ENCODE assay signal across 17 cellular contexts in genomic region chr1:203185061-203185461, GRCh38. TPM values are rescaled to one million over a fixed set of nuclear protein-coding genes. Genes with fewer than 3 reads are reported as not detected.
DNase-seq lines count a peak whose midpoint lies in the region; ATAC-seq and TF ChIP-seq lines count a peak whose summit lies in the region.
"Had no signal": no experiment of that assay in that cellular context is flagged by ENCODE, and none has a peak within 500 bp of the region (broad histone marks: within the 10 kb centered on the region; RNA-seq: fewer than 3 reads in every experiment).

No MANE protein-coding gene starts in this region.

- H3K27me3 ChIP-seq in Caco-2 (replicated peaks; ENCODE audit: control insufficient read depth, insufficient read depth, low read length) (no peaks in the 10 kb centered on the region), WERI-Rb-1 (ENCODE audit: insufficient read depth, low read depth, severe bottlenecking) (no peaks in the 10 kb centered on the region), layer of hippocampus (ENCODE audit: control insufficient read depth, insufficient read depth, low read length) (no peaks in the 10 kb centered on the region)

- POLR2A ChIA-PET in Caco-2 (lab: Charles Lee) = no interaction called here

- peak overlapping the region; percentile 76 for H3K4me3 Mint-ChIP-seq in Caco-2 (ENCODE audit: unreplicated experiment)
- H3K4me3 Mint-ChIP-seq: B cell; CD8-positive, alpha-beta memory T cell; HFFc6 had no signal

- H3K27ac Mint-ChIP-seq in Caco-2 (ENCODE audit: unreplicated experiment) = peak overlapping the region; percentile 86
- H3K27ac Mint-ChIP-seq: B cell; CD8-positive, alpha-beta memory T cell; HFFc6 had no signal

- ATAC-seq in GM21360 (IDR thresholded peaks at IDR 0.05; ENCODE audit: unreplicated experiment) = no peak

- peaks cover 65% of the 10 kb centered on the region for H3K36me3 Mint-ChIP-seq in Caco-2 (ENCODE audit: insufficient read depth, unreplicated experiment)
- H3K36me3 Mint-ChIP-seq: CD8-positive, alpha-beta memory T cell had no signal

- peaks cover 60% of the 10 kb centered on the region for H3K4me1 Mint-ChIP-seq in Caco-2 (ENCODE audit: low read depth, unreplicated experiment)
- H3K4me1 Mint-ChIP-seq: B cell; CD8-positive, alpha-beta memory T cell had no signal

- no peaks in the 10 kb centered on the region for H3K27me3 Mint-ChIP-seq in Caco-2 (ENCODE audit: insufficient read depth, unreplicated experiment)

- H3K9me3 ChIP-seq in Caco-2 = peaks cover 5% of the 10 kb centered on the region; the same call in 1 of the 2 replicates
- peaks cover 10% of the 10 kb centered on the region for H3K9me3 ChIP-seq in WERI-Rb-1 (ENCODE audit: severe bottlenecking)

- no peaks in the 10 kb centered on the region for H3K36me3 ChIP-seq in Caco-2 (ENCODE audit: control insufficient read depth, insufficient read depth, low read length)
- peaks cover 7% of the 10 kb centered on the region for H3K36me3 ChIP-seq in WERI-Rb-1

- H3K4me1 ChIP-seq in Caco-2 = peaks cover 65% of the 10 kb centered on the region

- no TSS peak for BruUV-seq in Caco-2 (replicated peaks; lab: Mats Ljungman, UMichigan)

- no peak for TF ChIP-seq CTCF in Caco-2 (IDR thresholded peaks at IDR 0.05; ENCODE audit: insufficient read depth in 1 of 2, low read depth in 1 of 2, low read length in 1 of 2, severe bottlenecking in 1 of 2, unreplicated experiment in 1 of 2)
- TF ChIP-seq CTCF in WERI-Rb-1 (IDR thresholded peaks at IDR 0.05; ENCODE audit: low read depth, low read length) = 0 out of 2 replicates have a peak, but pooled peaks have one; percentile 1

- CTCF ChIA-PET in Caco-2 (lab: Charles Lee) = no interaction called here

- intact Hi-C loops in Caco-2 (cut with micrococcal nuclease; ENCODE audit: unreplicated experiment) = no loop called here

- peak overlapping the region; percentile 92 for H3K27ac ChIP-seq in WERI-Rb-1
- peak overlapping the region; percentile 44 for H3K27ac ChIP-seq in layer of hippocampus (ENCODE audit: low read depth, low read length)
- peak overlapping the region in 12 of 21 experiments; percentile 15 to 83 (median 66) for H3K27ac ChIP-seq in skin epidermis
- H3K27ac ChIP-seq: GM23248, PC-9 had no signal

- peaks cover 9% of the 10 kb centered on the region for H3K9me3 Mint-ChIP-seq in Caco-2 (ENCODE audit: unreplicated experiment)
- H3K9me3 Mint-ChIP-seq: CD8-positive, alpha-beta memory T cell; HFFc6 had no signal

- DNase-seq in Caco-2 (no peak), WERI-Rb-1 (no peak), NCI-H748 treated with DMSO at 0.1 percent for 48 hours (lab: John Stamatoyannopoulos, UW) (no peak), NCI-H146 treated with DMSO at 0.1 percent for 48 hours (lab: John Stamatoyannopoulos, UW; ENCODE audit: unreplicated experiment) (no peak)
- DNase-seq: CD8-positive, alpha-beta memory T cell; DMS 273 treated with DMSO at 0.1 percent for 48 hours; GM23248; HFFc6; KBM-7; NCI-H1694; NCI-H446; PC-9 had no signal

- H3K4me3 ChIP-seq in Caco-2 (ENCODE audit: low read depth, low read length) = no peak overlapping the region
- no peak overlapping the region for H3K4me3 ChIP-seq in WERI-Rb-1 (ENCODE audit: low read depth, low read length)
- peak overlapping the region in 2 of 7 experiments; percentile 21 to 23 for H3K4me3 ChIP-seq in skin epidermis
- H3K4me3 ChIP-seq: GM23248, PC-9 had no signal

RNA-seq across cellular contexts. Expression of gene CHI3L1, which starts 1.4 kb away (rescaled TPM):
- total RNA-seq in Caco-2 (2022) = 199 and 235 TPM in 2 replicates
- total RNA-seq: CD8-positive, alpha-beta memory T cell; Daoy; HFFc6; PC-9 had no signal

RNA-seq across cellular contexts. Expression of gene MYBPH, which starts 9.4 kb away (rescaled TPM):
- 19.7 and 25.9 TPM in 2 replicates for total RNA-seq in Caco-2 (2022)
- total RNA-seq: B cell; CD8-positive, alpha-beta memory T cell; Daoy; HFFc6; PC-9 had no signal

RNA-seq across cellular contexts. Expression of gene CHIT1, which starts 44.4 kb away (rescaled TPM):
- not detected in 2 replicates for total RNA-seq in Caco-2 (2022)
- total RNA-seq: Daoy, GM23248, HFFc6, PC-9 had no signal

RNA-seq across cellular contexts. Expression of gene ADORA1, which starts 57.5 kb away (rescaled TPM):
- total RNA-seq in Caco-2 (2022) = 46.0 and 50.4 TPM in 2 replicates
- total RNA-seq: B cell; CD8-positive, alpha-beta memory T cell had no signal
